In the genomic region with DNA sequence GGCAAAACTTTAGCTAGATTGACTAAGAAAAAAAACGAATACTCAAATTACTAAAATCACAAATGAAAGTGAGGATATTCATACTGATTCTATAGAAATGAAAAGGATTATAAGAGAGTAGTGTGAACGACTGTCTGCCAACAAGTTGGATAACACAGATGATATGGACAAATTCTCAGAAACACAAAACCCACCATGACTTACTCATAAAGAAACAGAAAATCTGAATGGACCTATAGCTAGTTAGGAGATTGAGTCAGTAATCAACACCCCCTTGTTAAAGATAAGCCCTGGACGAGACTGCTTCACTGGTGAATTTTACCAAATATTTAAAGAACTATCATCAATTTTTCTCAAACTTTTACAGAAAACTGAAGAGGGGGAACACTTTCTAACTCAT, we compare ENCODE assay signal across 11 cellular contexts.
DNase-seq lines count a peak whose midpoint lies in the region; ATAC-seq lines count a peak whose summit lies in the region.
"Had no signal": no experiment of that assay in that cellular context is flagged by ENCODE, and none has a peak within 500 bp of the region (broad histone marks: within the 10 kb centered on the region; RNA-seq: fewer than 3 reads in every experiment).

No MANE protein-coding gene starts in this region.

- peaks cover 42% of the 10 kb centered on the region for H3K4me1 Mint-ChIP-seq in activated T-helper 2 cell treated with anti-CD3 and anti-CD28 coated beads, Interferon-gamma antibody, Interleukin-2, Interleukin-4, amounts not matched to agents 10 μg/mL and 5 μg/mL and 100 μg/mL, durations not matched to agents 14 hours and 24 hours and 36 hours (ENCODE audit: low read depth)

- peak overlapping the region; percentile 17 for H3K4me3 Mint-ChIP-seq in activated T-helper 2 cell treated with anti-CD3 and anti-CD28 coated beads, Interferon-gamma antibody, Interleukin-2, Interleukin-4, amounts not matched to agents 10 μg/mL and 5 μg/mL and 100 μg/mL, durations not matched to agents 14 hours and 24 hours and 36 hours (ENCODE audit: low read depth)

- peak overlapping the region; percentile 82 for H3K27ac Mint-ChIP-seq in activated T-helper 2 cell treated with anti-CD3 and anti-CD28 coated beads, Interferon-gamma antibody, Interleukin-2, Interleukin-4, amounts not matched to agents 10 μg/mL and 5 μg/mL and 100 μg/mL, durations not matched to agents 14 hours and 24 hours and 36 hours

- intact Hi-C loops in activated T-helper 2 cell treated with anti-CD3 and anti-CD28 coated beads, Interferon-gamma antibody, Interleukin-2, Interleukin-4, amounts not matched to agents 10 μg/mL and 5 μg/mL and 100 μg/mL, durations not matched to agents 14 hours and 24 hours and 36 hours (cut with micrococcal nuclease): loop anchor here (1.0 to 5.0 kb wide), 4 partner anchors 29 to 708 kb away; no protein-coding TSS in a partner anchor

- H3K9me3 Mint-ChIP-seq in activated T-helper 2 cell treated with anti-CD3 and anti-CD28 coated beads, Interferon-gamma antibody, Interleukin-2, Interleukin-4, amounts not matched to agents 10 μg/mL and 5 μg/mL and 100 μg/mL, durations not matched to agents 14 hours and 24 hours and 36 hours: peaks cover 18% of the 10 kb centered on the region

- peak; percentile 74 for ATAC-seq in GM18909 (IDR thresholded peaks at IDR 0.05; ENCODE audit: poor library complexity, unreplicated experiment)
- peak; percentile 72 for ATAC-seq in GM21447 (IDR thresholded peaks at IDR 0.05; ENCODE audit: unreplicated experiment)
- ATAC-seq in HG03064 (IDR thresholded peaks at IDR 0.05; ENCODE audit: low read depth, unreplicated experiment): peak; percentile 55
- ATAC-seq: heart right ventricle had no signal

- DNase-seq in activated T-helper 2 cell treated with anti-CD3 and anti-CD28 coated beads, Interferon-gamma antibody, Interleukin-2, Interleukin-4, amounts not matched to agents 10 μg/mL and 5 μg/mL and 100 μg/mL, durations not matched to agents 14 hours and 24 hours and 36 hours (ENCODE audit: low spot score): no peak
- no peak for DNase-seq in stimulated activated CD4-positive, alpha-beta T cell treated with anti-CD3 and anti-CD28 coated beads, Interleukin-4, amount 100 ng/mL, for 1 hour
- DNase-seq in midbrain (lab: John Stamatoyannopoulos, UW): no peak
- no peak for DNase-seq in activated CD4-positive, alpha-beta T cell treated with anti-CD3 and anti-CD28 coated beads for 1 hour
- DNase-seq: aorta, heart right ventricle, mesendoderm, uterus had no signal

- peaks cover 2% of the 10 kb centered on the region for H3K27me3 Mint-ChIP-seq in activated T-helper 2 cell treated with anti-CD3 and anti-CD28 coated beads, Interferon-gamma antibody, Interleukin-2, Interleukin-4, amounts not matched to agents 10 μg/mL and 5 μg/mL and 100 μg/mL, durations not matched to agents 14 hours and 24 hours and 36 hours (ENCODE audit: low read depth)

- H3K36me3 Mint-ChIP-seq in activated T-helper 2 cell treated with anti-CD3 and anti-CD28 coated beads, Interferon-gamma antibody, Interleukin-2, Interleukin-4, amounts not matched to agents 10 μg/mL and 5 μg/mL and 100 μg/mL, durations not matched to agents 14 hours and 24 hours and 36 hours (ENCODE audit: low read depth): peaks cover 10% of the 10 kb centered on the region
